11 cellular contexts compared by ENCODE assay signal in the genomic region with DNA sequence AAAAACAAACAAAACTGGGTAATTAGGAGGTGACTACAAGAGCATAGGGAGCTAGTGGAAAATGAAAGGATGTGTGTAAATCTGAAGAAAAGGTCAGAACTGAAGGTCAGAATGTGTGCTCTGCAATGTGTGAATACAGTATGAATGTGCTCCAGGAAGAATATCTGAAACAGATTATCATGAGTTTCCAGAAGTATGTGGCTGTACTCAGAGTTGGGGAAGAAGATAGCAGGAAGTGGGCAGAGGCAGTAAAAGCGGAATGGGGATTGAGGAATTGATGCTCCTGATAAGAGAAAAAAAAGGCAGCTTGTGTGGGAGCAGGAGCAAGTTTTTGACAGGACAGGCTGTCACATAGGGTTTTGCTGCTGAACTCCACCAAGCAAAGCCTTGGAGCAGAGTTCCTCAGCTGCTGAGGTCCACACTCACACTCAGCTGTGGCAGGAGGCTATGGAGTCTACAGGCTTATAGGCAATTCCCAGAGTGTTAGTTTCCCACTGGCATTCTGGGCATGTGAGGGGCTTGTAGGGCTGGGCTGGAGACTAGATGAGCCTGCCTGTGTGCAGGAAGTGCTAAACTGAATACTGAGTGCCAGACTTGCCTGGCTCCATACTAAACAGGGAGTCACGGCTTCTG. TPM values are rescaled to one million over a fixed set of nuclear protein-coding genes. Genes with fewer than 3 reads are reported as not detected.
A peak's percentile ranks its signal among the peaks of the same experiment; 100 is the strongest.
DNase-seq lines count a peak whose midpoint lies in the region; ATAC-seq and TF ChIP-seq lines count a peak whose summit lies in the region.
"Had no signal": no experiment of that assay in that cellular context is flagged by ENCODE, and none has a peak within 500 bp of the region (broad histone marks: within the 10 kb centered on the region; RNA-seq: fewer than 3 reads in every experiment).

No MANE protein-coding gene starts in this region.

- WGBS in esophagus squamous epithelium, 2 donors: 81 to 88% methylated on average over 2 of the region's 2 CpGs

- H3K4me3 ChIP-seq in esophagus squamous epithelium: no peak overlapping the region

- H3K27ac Mint-ChIP-seq in IgD-negative memory B cell (peak overlapping the region in 2 of 3 donors; percentile 10 to 41), natural killer cell (peak overlapping the region; percentile 12 to 59)

- no peaks in the 10 kb centered on the region for H3K27me3 ChIP-seq in esophagus squamous epithelium

- H3K4me1 Mint-ChIP-seq in IgD-negative memory B cell: peaks cover 0 to 3% (median 0%) of the 10 kb centered on the region in 3 donors
- H3K4me1 Mint-ChIP-seq in natural killer cell: peaks cover 19 to 20% of the 10 kb centered on the region in 2 donors

- H3K36me3 Mint-ChIP-seq in IgD-negative memory B cell: peaks cover 3% of the 10 kb centered on the region
- H3K36me3 Mint-ChIP-seq in natural killer cell: peaks cover 4% of the 10 kb centered on the region

- H3K4me3 Mint-ChIP-seq in IgD-negative memory B cell: no peak overlapping the region
- no peak overlapping the region for H3K4me3 Mint-ChIP-seq in natural killer cell

- TF ChIP-seq POLR2A in esophagus squamous epithelium (IDR thresholded peaks at IDR 0.05): no peak

- H3K27me3 Mint-ChIP-seq in IgD-negative memory B cell (no peaks in the 10 kb centered on the region), natural killer cell (ENCODE audit: low read depth in 2 of 2) (no peaks in the 10 kb centered on the region)

- ATAC-seq in natural killer cell: peak in 1 of 3 donors; percentile 9
- ATAC-seq in HG02610 (IDR thresholded peaks at IDR 0.05; ENCODE audit: unreplicated experiment): no peak
- ATAC-seq in GM19395 (IDR thresholded peaks at IDR 0.05; ENCODE audit: unreplicated experiment): no peak

- intact Hi-C loops in natural killer cell (cut with micrococcal nuclease) (no loop called here), esophagus squamous epithelium (cut with DNase I) (no loop called here), posterior cingulate gyrus (cut with DNase I) (no loop called here)

- DNase-seq in COLO829 (ENCODE audit: low spot score) (peak; percentile 45), amniotic epithelial cell (ENCODE audit: low read depth) (peak; percentile 54), natural killer cell (no peak), esophagus squamous epithelium (lab: John Stamatoyannopoulos, UW) (no peak), posterior cingulate gyrus (no peak)
- DNase-seq: effector CD8-positive, alpha-beta T cell; NCI-H187 treated with DMSO at 0.1 percent for 48 hours had no signal

- H3K27ac ChIP-seq in esophagus squamous epithelium: no peak overlapping the region
- H3K27ac ChIP-seq: HL-60 had no signal

- H3K9me3 Mint-ChIP-seq in IgD-negative memory B cell (no peaks in the 10 kb centered on the region), natural killer cell (no peaks in the 10 kb centered on the region)

- no peaks in the 10 kb centered on the region for H3K4me1 ChIP-seq in esophagus squamous epithelium

- peaks cover 0 to 46% (median 14%) of the 10 kb centered on the region in 3 donors for H3K36me3 ChIP-seq in esophagus squamous epithelium

- no peaks in the 10 kb centered on the region for H3K9me3 ChIP-seq in esophagus squamous epithelium

- no peak for TF ChIP-seq CTCF in natural killer cell (IDR thresholded peaks at IDR 0.05)
- TF ChIP-seq CTCF in esophagus squamous epithelium (IDR thresholded peaks at IDR 0.05): no peak

RNA-seq across cellular contexts. Expression of a gene that starts 22.9 kb away (rescaled TPM):
- polyA plus RNA-seq in IgD-negative memory B cell: 148 TPM
- total RNA-seq in natural killer cell (100 to 1,000 TPM; 178 to 196 (median 190) TPM), esophagus squamous epithelium (100 to 1,000 TPM in 2 of 4 donors, 10 to 100 TPM in 2; 65.2 to 124 (median 99.8) TPM)

RNA-seq across cellular contexts. Expression of a gene that starts 28.5 kb away (rescaled TPM):
- polyA plus RNA-seq in IgD-negative memory B cell: 4,265 TPM
- total RNA-seq in natural killer cell (100 to 1,000 TPM; 701 to 727 (median 718) TPM), esophagus squamous epithelium (1,000 to 10,000 TPM; 1,726 to 3,682 (median 2,875) TPM)

Comparison
In these comparisons a context has a peak if more than half of its experiments do, and no peak if none do; other contexts are left out.
1. DNase-seq: peak in COLO829 (single experiment) and amniotic epithelial cell (single experiment); none in natural killer cell (single experiment), esophagus squamous epithelium (single experiment) and posterior cingulate gyrus (0 of 10).